8 cellular contexts compared by ENCODE assay signal in genomic region chr14:49497725-49498348, GRCh38.
DNase-seq lines count a peak whose midpoint lies in the region; ATAC-seq and TF ChIP-seq lines count a peak whose summit lies in the region.

No MANE protein-coding gene starts in this region.

- H3K36me3 ChIP-seq in WERI-Rb-1 (no peaks in the 10 kb centered on the region), gastroesophageal sphincter (no peaks in the 10 kb centered on the region)

- WGBS in gastroesophageal sphincter (ENCODE audit: low coverage in 1 of 2), 2 donors = 24 to 25% methylated on average over 7 of the region's 7 CpGs

- TF ChIP-seq EP300 in gastroesophageal sphincter (IDR thresholded peaks at IDR 0.05) = no peak

- H3K4me1 ChIP-seq in gastroesophageal sphincter = no peaks in the 10 kb centered on the region

- peak; percentile 58 for ATAC-seq in GM19324 (IDR thresholded peaks at IDR 0.05; ENCODE audit: low FRiP score, unreplicated experiment)
- ATAC-seq in HG03342 (IDR thresholded peaks at IDR 0.05; ENCODE audit: unreplicated experiment) = peak; percentile 84
- peak; percentile 55 for ATAC-seq in gastroesophageal sphincter

- TF ChIP-seq POLR2A in gastroesophageal sphincter (IDR thresholded peaks at IDR 0.05) = no peak

- H3K27me3 ChIP-seq in WERI-Rb-1 (ENCODE audit: insufficient read depth, low read depth, severe bottlenecking) (no peaks in the 10 kb centered on the region), gastroesophageal sphincter (no peaks in the 10 kb centered on the region)

- H3K27ac ChIP-seq in WERI-Rb-1 (no peak overlapping the region), gastroesophageal sphincter (no peak overlapping the region)

- DNase-seq in DMS114 treated with DMSO at 0.1 percent for 48 hours (lab: John Stamatoyannopoulos, UW; ENCODE audit: unreplicated experiment) (peak; percentile 58), NCI-H2196 (lab: John Stamatoyannopoulos, UW; ENCODE audit: unreplicated experiment) (peak; percentile 75), WERI-Rb-1 (peak; percentile 15), putamen (ENCODE audit: low spot score) (peak; percentile 65)
- DNase-seq in effector CD4-positive, alpha-beta T cell = no peak

- H3K4me3 ChIP-seq in WERI-Rb-1 (ENCODE audit: low read depth, low read length) = no peak overlapping the region
- H3K4me3 ChIP-seq in gastroesophageal sphincter = no peak overlapping the region

- TF ChIP-seq CTCF in WERI-Rb-1 (IDR thresholded peaks at IDR 0.05; ENCODE audit: low read depth, low read length) = peak; percentile 71
- peak; percentile 75 to 79 (median 78) for TF ChIP-seq CTCF in gastroesophageal sphincter (IDR thresholded peaks at IDR 0.05)

- H3K9me3 ChIP-seq in WERI-Rb-1 (ENCODE audit: severe bottlenecking) (no peaks in the 10 kb centered on the region), gastroesophageal sphincter (no peaks in the 10 kb centered on the region)
